Comparison of ENCODE assay signal across 8 cellular contexts in genomic region chr7:148262721-148263229, GRCh38.
DNase-seq lines count a peak whose midpoint lies in the region; ATAC-seq and TF ChIP-seq lines count a peak whose summit lies in the region.

No MANE protein-coding gene starts in this region.

- H3F3A ChIP-seq in PC-9 (ENCODE audit: insufficient read depth, low read depth), result no peaks in the 10 kb centered on the region

- H3K27me3 ChIP-seq in CD8-positive, alpha-beta T cell (ENCODE audit: insufficient read depth, low read length), result no peaks in the 10 kb centered on the region
- H3K27me3 ChIP-seq in PC-9 (ENCODE audit: insufficient read depth, low read depth) (peaks cover 45% of the 10 kb centered on the region), neutrophil (peaks cover 9% of the 10 kb centered on the region)

- H3K36me3 ChIP-seq in CD8-positive, alpha-beta T cell (ENCODE audit: insufficient read depth, low read length), result no peaks in the 10 kb centered on the region
- H3K36me3 ChIP-seq in PC-9 (ENCODE audit: low read depth), result no peaks in the 10 kb centered on the region
- H3K36me3 ChIP-seq in neutrophil, result no peaks in the 10 kb centered on the region

- BruUV-seq in PC-9 (replicated peaks; lab: Mats Ljungman, UMichigan), result no TSS peak

- H3K27ac ChIP-seq in CD8-positive, alpha-beta T cell (ENCODE audit: low read depth, low read length), result no peak overlapping the region
- H3K27ac ChIP-seq in PC-9, result no peak overlapping the region
- no peak overlapping the region for H3K27ac ChIP-seq in neutrophil
- no peak overlapping the region for H3K27ac ChIP-seq in substantia nigra (ENCODE audit: low read depth, low read length, poor library complexity, severe bottlenecking)

- H3K27ac Mint-ChIP-seq in CD8-positive, alpha-beta T cell, result no peak overlapping the region

- no peak overlapping the region for H2AFZ ChIP-seq in PC-9

- peaks cover 7% of the 10 kb centered on the region for H3K4me1 ChIP-seq in CD8-positive, alpha-beta T cell (ENCODE audit: insufficient read depth, low read length)
- H3K4me1 ChIP-seq in PC-9 (replicated peaks; ENCODE audit: insufficient read depth) (no peaks in the 10 kb centered on the region), neutrophil (ENCODE audit: control insufficient read depth in 1 of 2, insufficient read depth in 1 of 2, low read depth in 1 of 2, low read length in 1 of 2) (no peaks in the 10 kb centered on the region)

- intact Hi-C loops in CD8-positive, alpha-beta T cell (cut with DNase I, micrococcal nuclease), result no loop called here
- intact Hi-C loops in PC-9 (cut with micrococcal nuclease; ENCODE audit: unreplicated experiment), result loop anchor here (10.0 kb wide), 1 partner anchor 1018 kb away; no protein-coding TSS in a partner anchor

- TF ChIP-seq CTCF in CD8-positive, alpha-beta T cell (IDR thresholded peaks at IDR 0.05), result peak; percentile 93
- TF ChIP-seq CTCF in PC-9 (conservative IDR thresholded peaks at IDR 0.05), result peak; percentile 95
- peak; percentile 89 for TF ChIP-seq CTCF in foreskin fibroblast (IDR thresholded peaks at IDR 0.05; ENCODE audit: low read depth, low read length)
- peak; percentile 57 for TF ChIP-seq CTCF in neutrophil (IDR thresholded peaks at IDR 0.05)

- no peaks in the 10 kb centered on the region for H3K9me2 ChIP-seq in PC-9 (ENCODE audit: insufficient read depth)

- H4K20me1 ChIP-seq in PC-9 (ENCODE audit: insufficient read depth), result no peaks in the 10 kb centered on the region

- peaks cover 6% of the 10 kb centered on the region for H3K4me1 Mint-ChIP-seq in CD8-positive, alpha-beta T cell (ENCODE audit: low read depth)

- H3K36me3 Mint-ChIP-seq in CD8-positive, alpha-beta T cell, result no peaks in the 10 kb centered on the region

- peak overlapping the region; percentile 26; the same call in 1 of the 2 replicates for H3K4me2 ChIP-seq in PC-9

- peak overlapping the region; percentile 6 for H3K4me3 Mint-ChIP-seq in CD8-positive, alpha-beta T cell

- no peak overlapping the region for H3K4me3 ChIP-seq in CD8-positive, alpha-beta T cell (ENCODE audit: low read depth, low read length)
- no peak overlapping the region for H3K4me3 ChIP-seq in PC-9
- no peak overlapping the region for H3K4me3 ChIP-seq in foreskin fibroblast (ENCODE audit: low read depth in 1 of 2, low read length in 2 of 2)
- H3K4me3 ChIP-seq in neutrophil (ENCODE audit: low read depth in 1 of 2, low read length in 1 of 2), result no peak overlapping the region

- POLR2A ChIA-PET in CD8-positive, alpha-beta T cell (lab: Charles Lee), result no interaction called here
- POLR2A ChIA-PET in PC-9 (lab: Charles Lee; ENCODE audit: unreplicated experiment), result no interaction called here

- no peaks in the 10 kb centered on the region for H3K9me3 ChIP-seq in CD8-positive, alpha-beta T cell (ENCODE audit: low read length)
- H3K9me3 ChIP-seq in PC-9 (ENCODE audit: insufficient read depth, low read depth) (no peaks in the 10 kb centered on the region), neutrophil (no peaks in the 10 kb centered on the region)

- peak; percentile 52 for ATAC-seq in CD8-positive, alpha-beta T cell
- ATAC-seq in GM19397 (IDR thresholded peaks at IDR 0.05; ENCODE audit: unreplicated experiment), result peak; percentile 73

- peaks cover 15% of the 10 kb centered on the region for H3K27me3 Mint-ChIP-seq in CD8-positive, alpha-beta T cell (ENCODE audit: low read depth)

- peak; percentile 22 to 75 (median 55) for DNase-seq in CD8-positive, alpha-beta T cell
- DNase-seq in HK-2 (ENCODE audit: unreplicated experiment) (peak; percentile 51), PC-9 (peak in 1 of 2 experiments; percentile 60), foreskin fibroblast (peak in 1 of 2 donors; percentile 14), substantia nigra (lab: John Stamatoyannopoulos, UW) (peak in 43 of 49 donors; percentile 4 to 76 (median 42))
- peak; percentile 32 to 35 for DNase-seq in activated T-helper 1 cell treated with anti-CD3 and anti-CD28 coated beads, Interleukin-2, amount 50 U/mL, for 16 hours (ENCODE audit: low read depth in 1 of 2, low spot score in 1 of 2)

- no peaks in the 10 kb centered on the region for H3K9me3 Mint-ChIP-seq in CD8-positive, alpha-beta T cell

- H3K79me2 ChIP-seq in PC-9 (ENCODE audit: low read depth), result no peaks in the 10 kb centered on the region

- CTCF ChIA-PET in CD8-positive, alpha-beta T cell (lab: Charles Lee), result interaction anchor here (0.6 to 1.4 kb wide), 8 partner anchors 9 to 59 kb away, joined by 3 to 6 read pairs (median 3); no protein-coding TSS in a partner anchor
- CTCF ChIA-PET in PC-9 (lab: Charles Lee), result interaction anchor here (0.6 kb wide), 1 partner anchor 716 kb away, joined by 3 read pairs; no protein-coding TSS in a partner anchor
